Comparison of ENCODE assay signal across 8 cellular contexts in the genomic region with DNA sequence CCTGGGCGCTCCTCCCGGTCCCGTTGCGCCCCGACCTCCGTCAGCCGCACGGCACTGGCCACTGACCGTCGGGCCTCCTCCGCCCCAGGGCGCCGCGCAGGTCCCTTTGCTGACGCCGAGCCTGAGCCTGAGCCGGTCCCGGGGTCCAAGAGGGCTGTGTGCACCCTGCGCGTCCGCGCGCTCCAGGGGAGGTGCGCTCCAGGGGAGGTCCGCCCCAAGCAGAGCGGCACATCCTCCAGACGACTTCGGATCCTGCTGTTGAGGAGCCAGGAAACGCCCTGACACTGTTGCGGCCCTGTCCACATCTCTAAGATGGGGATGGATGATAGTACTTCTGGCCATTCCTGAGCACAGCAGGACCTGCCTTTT. TPM values are rescaled to one million over a fixed set of nuclear protein-coding genes. Genes with fewer than 3 reads are reported as not detected.
A peak's percentile ranks its signal among the peaks of the same experiment; 100 is the strongest.
DNase-seq lines count a peak whose midpoint lies in the region; ATAC-seq, FAIRE-seq and TF ChIP-seq lines count a peak whose summit lies in the region.
"Not testable (repeated sequence)": the region's sequence is repeated elsewhere in the genome, so short reads cannot be mapped to it uniquely, and the experiment has no call there.

No MANE protein-coding gene starts in this region.

- H3K27me3 ChIP-seq in ascending aorta; esophagus squamous epithelium; HepG2 (ENCODE audit: control insufficient read depth in 1 of 2, insufficient read depth in 2 of 2, low read length in 2 of 2); neural progenitor cell: not testable (repeated sequence)

- H3K79me2 ChIP-seq in HepG2 (ENCODE audit: insufficient read depth, low read length); neural progenitor cell (ENCODE audit: low read depth): not testable (repeated sequence)

- peak overlapping the region; percentile 60 to 81; a peak in 4 of 6 replicates for H3K27ac ChIP-seq in A549
- H3K27ac ChIP-seq in ascending aorta; esophagus squamous epithelium; HepG2 (ENCODE audit: extremely low read length, insufficient read depth, low read length); neural progenitor cell: not testable (repeated sequence)

- TF ChIP-seq EP300 in A549 (IDR thresholded peaks at IDR 0.05); HepG2 (IDR thresholded peaks at IDR 0.05; ENCODE audit: low read depth in 2 of 2, low read length in 2 of 2); HepG2 (CRISPR knock-in tag; IDR thresholded peaks at IDR 0.05; ENCODE audit: borderline replicate concordance): not testable (repeated sequence)

- not testable (repeated sequence) for H3K36me3 Mint-ChIP-seq in T-helper 17 cell (ENCODE audit: low read depth); neural progenitor cell

- H3K4me2 ChIP-seq in A549 (peak overlapping the region; percentile 81), neural progenitor cell (peak overlapping the region; percentile 76)
- H3K4me2 ChIP-seq in HepG2 (ENCODE audit: low read depth, low read length) = not testable (repeated sequence)

- H3K27me3 Mint-ChIP-seq in T-helper 17 cell; neural progenitor cell (ENCODE audit: insufficient read depth, low read depth): not testable (repeated sequence)

- not testable (repeated sequence) for H3K9me3 Mint-ChIP-seq in neural progenitor cell

- DNase-seq in A549 (ENCODE audit: low read depth in 1 of 2, low spot score in 1 of 2); T-helper 17 cell; ascending aorta (ENCODE audit: low spot score in 2 of 2); esophagus squamous epithelium (lab: John Stamatoyannopoulos, UW); HepG2 (ENCODE audit: low spot score); neural progenitor cell (ENCODE audit: low spot score); stimulated activated naive CD8-positive, alpha-beta T cell treated with anti-CD3 and anti-CD28 coated beads, Interleukin-15, Interleukin-2, amounts not matched to agents 100 U/mL and 50 U/mL, for 24 hours: not testable (repeated sequence)

- WGBS in A549 (ENCODE audit: missing lambda C conversion rate) = no CpG with 5 or more reads among the region's 30 CpGs
- no CpG with 5 or more reads among the region's 30 CpGs for WGBS in esophagus squamous epithelium, 2 donors
- WGBS in HepG2 (ENCODE audit: low lambda C conversion rate) = no CpG with 5 or more reads among the region's 30 CpGs

- not testable (repeated sequence) for H3K27ac Mint-ChIP-seq in T-helper 17 cell, neural progenitor cell

- not testable (repeated sequence) for TF ChIP-seq RAD21 in A549 (conservative IDR thresholded peaks at IDR 0.05 in 1 of 2, IDR thresholded peaks at IDR 0.05 in 1 of 2); HepG2 (CRISPR knock-in tag; IDR thresholded peaks at IDR 0.05)

- H3K4me1 Mint-ChIP-seq in T-helper 17 cell, neural progenitor cell: not testable (repeated sequence)

- H3F3A ChIP-seq in neural progenitor cell (ENCODE audit: low read depth) = not testable (repeated sequence)

- peak; percentile 54 to 65 for ATAC-seq in A549
- peak; percentile 18 for ATAC-seq in HG02798 (IDR thresholded peaks at IDR 0.05; ENCODE audit: poor library complexity, unreplicated experiment)
- ATAC-seq in T-helper 17 cell = peak; percentile 57
- peak; percentile 51 for ATAC-seq in HepG2
- ATAC-seq in stimulated activated naive CD8-positive, alpha-beta T cell treated with anti-CD3 and anti-CD28 coated beads, Interleukin-15, Interleukin-2, amounts not matched to agents 100 U/mL and 50 U/mL, for 24 hours = peak; percentile 50

- not testable (repeated sequence) for H3K36me3 ChIP-seq in ascending aorta; esophagus squamous epithelium; HepG2 (replicated peaks in 1 of 2; ENCODE audit: control insufficient read depth in 1 of 2, insufficient read depth in 2 of 2, low read length in 2 of 2); neural progenitor cell

- H3K4me3 ChIP-seq in A549 (peak overlapping the region; percentile 56; the same call in 2 of the 3 replicates), ascending aorta (peak overlapping the region; percentile 48 to 68), esophagus squamous epithelium (peak overlapping the region; percentile 32 to 66 (median 47)), neural progenitor cell (peak overlapping the region; percentile 47)
- not testable (repeated sequence) for H3K4me3 ChIP-seq in HepG2 (replicated peaks in 1 of 3; ENCODE audit: insufficient read depth in 1 of 3, low read depth in 2 of 3, low read length in 3 of 3)

- TF ChIP-seq CTCF in A549 (IDR thresholded peaks at IDR 0.05); ascending aorta (IDR thresholded peaks at IDR 0.05); esophagus squamous epithelium (IDR thresholded peaks at IDR 0.05); HepG2 (CRISPR knock-in tag; IDR thresholded peaks at IDR 0.05); neural progenitor cell (IDR thresholded peaks at IDR 0.05): not testable (repeated sequence)

- CTCF ChIA-PET in A549 (lab: Yijun Ruan, JAX); HepG2 (lab: Yijun Ruan, JAX; ENCODE audit: low intra/inter-chr PET ratio, low total read pairs): not testable (repeated sequence)

- intact Hi-C loops in ascending aorta (cut with DNase I); esophagus squamous epithelium (cut with DNase I); HepG2 (cut with micrococcal nuclease; ENCODE audit: unreplicated experiment): not testable (repeated sequence)

- not testable (repeated sequence) for TF ChIP-seq POLR2A in A549 (IDR thresholded peaks at IDR 0.05; ENCODE audit: low read length); esophagus squamous epithelium (IDR thresholded peaks at IDR 0.05); HepG2 (IDR thresholded peaks at IDR 0.05; ENCODE audit: insufficient read depth in 1 of 2, low read depth in 2 of 2, low read length in 2 of 2)

- POLR2A ChIA-PET in A549 (lab: Yijun Ruan, JAX); HepG2 (lab: Yijun Ruan, JAX): not testable (repeated sequence)

- not testable (repeated sequence) for H3K4me1 ChIP-seq in A549; ascending aorta; esophagus squamous epithelium; HepG2 (ENCODE audit: insufficient read depth, low read length); neural progenitor cell

- in situ Hi-C loops in HepG2 (cut with HindIII; ENCODE audit: extremely low pct_ligation_motif_present, low pct_unique_long_range_greater_than_20kb) = not testable (repeated sequence)

- BruUV-seq in HepG2 (replicated peaks; lab: Mats Ljungman, UMichigan) = not testable (repeated sequence)

- H4K20me1 ChIP-seq in HepG2 (ENCODE audit: insufficient read depth, low read length); neural progenitor cell (ENCODE audit: low read depth): not testable (repeated sequence)

- H3K9ac ChIP-seq in HepG2 (ENCODE audit: insufficient read depth, low read depth, low read length); neural progenitor cell: not testable (repeated sequence)

- not testable (repeated sequence) for H3K4me3 Mint-ChIP-seq in T-helper 17 cell, neural progenitor cell

- not testable (repeated sequence) for H2AFZ ChIP-seq in HepG2 (ENCODE audit: low read length); neural progenitor cell (replicated peaks)

- not testable (repeated sequence) for H3K9me3 ChIP-seq in A549; T-helper 17 cell (ENCODE audit: control insufficient read depth, low read length, poor library complexity, severe bottlenecking); ascending aorta; esophagus squamous epithelium; HepG2 (ENCODE audit: low read length); neural progenitor cell (ENCODE audit: low read depth)

- FAIRE-seq in A549 (lab: Jason Lieb, UNC); HepG2 (lab: Jason Lieb, UNC): not testable (repeated sequence)

RNA-seq across cellular contexts. Expression of a gene that starts 7.2 kb away (rescaled TPM):
- polyA plus RNA-seq in A549 (2011; rRNA removed) (8.0 and 11.5 TPM in 2 replicates), A549 (2017; fragmentation: RNase III; extraction: RNeasy Plus Mini Kit Qiagen cat#74134 plus additional on column Dnase treatment) (7.9 to 8.8 TPM (median 8.3 TPM) in 3 replicates), HepG2 (2011; rRNA removed) (15.4 and 21.0 TPM in 2 replicates)
- polyA plus RNA-seq in A549 (2012; cell fraction: cytosol; rRNA removed) = 6.8 and 9.8 TPM in 2 replicates
- polyA plus RNA-seq in A549 (2012; cell fraction: nucleus; rRNA removed) = 25.2 and 31.9 TPM in 2 replicates
- 2.6 TPM in 2 replicates for polyA minus RNA-seq in A549 (2011; rRNA and poly(A)+ RNA removed)
- total RNA-seq in T-helper 17 cell (10 to 100 TPM; 28.8 to 30.0 TPM), ascending aorta (14.8 TPM), esophagus squamous epithelium (10 to 100 TPM in 2 of 4 donors, 1 to 10 TPM in 2; 1.1 to 17.2 (median 7.3) TPM), HepG2 (2016; rRNA removed; fragmentation: Illumina TruSeq; extraction: Trizol) (20.7 and 28.3 TPM in 2 replicates), neural progenitor cell (ENCODE audit: low replicate concordance) (6.2 and 8.5 TPM in 2 replicates)
- 31.2 and 41.7 TPM in 2 replicates for total RNA-seq in HepG2 (2016; cell fraction: cytosol; rRNA removed; fragmentation: Illumina TruSeq; extraction: Trizol; ENCODE audit: low read depth)
- 26.1 and 29.0 TPM in 2 replicates for total RNA-seq in HepG2 (2016; cell fraction: insoluble cytoplasmic fraction; rRNA removed; fragmentation: Illumina TruSeq; extraction: Trizol)
- total RNA-seq in HepG2 (2016; cell fraction: membrane; rRNA removed; fragmentation: Illumina TruSeq; extraction: Trizol) = 40.2 and 51.3 TPM in 2 replicates
- total RNA-seq in HepG2 (2016; cell fraction: nucleus; rRNA removed; fragmentation: Illumina TruSeq; extraction: Trizol) = 33.7 and 38.6 TPM in 2 replicates
- 6.9 and 7.9 TPM in 2 replicates for polyA plus RNA-seq in HepG2 (2011; cell fraction: cytosol; rRNA removed)
- polyA plus RNA-seq in HepG2 (2011; cell fraction: nucleus; rRNA removed) = 48.9 and 57.0 TPM in 2 replicates
- polyA plus RNA-seq in HepG2 (2012) = 5.8 and 11.3 TPM in 2 replicates
- polyA plus RNA-seq in HepG2 (2016; cell fraction: cytosol; fragmentation: Illumina TruSeq; extraction: Trizol; ENCODE audit: low read depth) = 22.7 and 37.8 TPM in 2 replicates
- 91.2 and 105 TPM in 2 replicates for polyA plus RNA-seq in HepG2 (2016; cell fraction: insoluble cytoplasmic fraction; fragmentation: Illumina TruSeq; extraction: Trizol; ENCODE audit: low read depth)
- polyA plus RNA-seq in HepG2 (2016; cell fraction: membrane; fragmentation: Illumina TruSeq; extraction: Trizol; ENCODE audit: low read depth) = 42.3 and 49.8 TPM in 2 replicates
- polyA plus RNA-seq in HepG2 (2016; cell fraction: nucleus; fragmentation: Illumina TruSeq; extraction: Trizol; ENCODE audit: insufficient read depth, low read depth) = 122 and 125 TPM in 2 replicates
- 17.4 and 22.3 TPM in 2 replicates for polyA minus RNA-seq in HepG2 (2011; rRNA and poly(A)+ RNA removed; ENCODE audit: low replicate concordance)
- 4.7 and 4.8 TPM in 2 replicates for polyA minus RNA-seq in HepG2 (2011; cell fraction: cytosol; rRNA and poly(A)+ RNA removed)
- polyA minus RNA-seq in HepG2 (2011; cell fraction: nucleus; rRNA and poly(A)+ RNA removed) = 13.1 and 14.5 TPM in 2 replicates

RNA-seq across cellular contexts. Expression of a gene that starts 12.6 kb away (rescaled TPM):
- polyA plus RNA-seq in A549 (2011; rRNA removed) (3.5 and 17.5 TPM in 2 replicates), A549 (2017; fragmentation: RNase III; extraction: RNeasy Plus Mini Kit Qiagen cat#74134 plus additional on column Dnase treatment) (28.0 to 32.2 TPM (median 28.4 TPM) in 3 replicates), HepG2 (2011; rRNA removed) (9.1 and 12.0 TPM in 2 replicates)
- 24.0 and 25.5 TPM in 2 replicates for polyA plus RNA-seq in A549 (2012; cell fraction: cytosol; rRNA removed)
- 46.9 and 54.5 TPM in 2 replicates for polyA plus RNA-seq in A549 (2012; cell fraction: nucleus; rRNA removed)
- polyA minus RNA-seq in A549 (2011; rRNA and poly(A)+ RNA removed) = 1.1 and 4.8 TPM in 2 replicates
- total RNA-seq in T-helper 17 cell (10 to 100 TPM; 43.0 to 47.8 TPM), ascending aorta (44.6 TPM), esophagus squamous epithelium (10 to 100 TPM; 31.9 to 51.1 (median 46.5) TPM), HepG2 (2016; rRNA removed; fragmentation: Illumina TruSeq; extraction: Trizol) (13.4 and 37.1 TPM in 2 replicates), neural progenitor cell (ENCODE audit: low replicate concordance) (10.4 and 31.7 TPM in 2 replicates)
- 16.4 and 16.8 TPM in 2 replicates for total RNA-seq in HepG2 (2016; cell fraction: cytosol; rRNA removed; fragmentation: Illumina TruSeq; extraction: Trizol; ENCODE audit: low read depth)
- total RNA-seq in HepG2 (2016; cell fraction: insoluble cytoplasmic fraction; rRNA removed; fragmentation: Illumina TruSeq; extraction: Trizol) = 19.5 and 33.4 TPM in 2 replicates
- total RNA-seq in HepG2 (2016; cell fraction: membrane; rRNA removed; fragmentation: Illumina TruSeq; extraction: Trizol) = 13.8 and 16.7 TPM in 2 replicates
- total RNA-seq in HepG2 (2016; cell fraction: nucleus; rRNA removed; fragmentation: Illumina TruSeq; extraction: Trizol) = 24.9 and 28.6 TPM in 2 replicates
- 9.7 and 26.5 TPM in 2 replicates for polyA plus RNA-seq in HepG2 (2011; cell fraction: cytosol; rRNA removed)
- polyA plus RNA-seq in HepG2 (2011; cell fraction: nucleus; rRNA removed) = 98.2 and 122 TPM in 2 replicates
- 29.1 and 36.0 TPM in 2 replicates for polyA plus RNA-seq in HepG2 (2012)
- 10.3 and 14.9 TPM in 2 replicates for polyA plus RNA-seq in HepG2 (2016; cell fraction: cytosol; fragmentation: Illumina TruSeq; extraction: Trizol; ENCODE audit: low read depth)
- 4.6 and 8.2 TPM in 2 replicates for polyA plus RNA-seq in HepG2 (2016; cell fraction: insoluble cytoplasmic fraction; fragmentation: Illumina TruSeq; extraction: Trizol; ENCODE audit: low read depth)
- 7.4 and 12.1 TPM in 2 replicates for polyA plus RNA-seq in HepG2 (2016; cell fraction: membrane; fragmentation: Illumina TruSeq; extraction: Trizol; ENCODE audit: low read depth)
- 65.2 and 67.5 TPM in 2 replicates for polyA plus RNA-seq in HepG2 (2016; cell fraction: nucleus; fragmentation: Illumina TruSeq; extraction: Trizol; ENCODE audit: insufficient read depth, low read depth)
- 5.1 and 5.8 TPM in 2 replicates for polyA minus RNA-seq in HepG2 (2011; rRNA and poly(A)+ RNA removed; ENCODE audit: low replicate concordance)
- polyA minus RNA-seq in HepG2 (2011; cell fraction: cytosol; rRNA and poly(A)+ RNA removed) = 15.7 and 17.4 TPM in 2 replicates
- 26.7 and 31.3 TPM in 2 replicates for polyA minus RNA-seq in HepG2 (2011; cell fraction: nucleus; rRNA and poly(A)+ RNA removed)

RNA-seq across cellular contexts. Expression of a gene that starts 12.8 kb away (rescaled TPM):
- polyA plus RNA-seq in A549 (2011; rRNA removed) (43.9 and 53.8 TPM in 2 replicates), A549 (2017; fragmentation: RNase III; extraction: RNeasy Plus Mini Kit Qiagen cat#74134 plus additional on column Dnase treatment) (236 to 258 TPM (median 244 TPM) in 3 replicates), HepG2 (2011; rRNA removed) (63.8 and 97.0 TPM in 2 replicates)
- polyA plus RNA-seq in A549 (2012; cell fraction: cytosol; rRNA removed) = 372 and 474 TPM in 2 replicates
- 271 and 571 TPM in 2 replicates for polyA plus RNA-seq in A549 (2012; cell fraction: nucleus; rRNA removed)
- polyA minus RNA-seq in A549 (2011; rRNA and poly(A)+ RNA removed) = 27.9 and 46.2 TPM in 2 replicates
- total RNA-seq in T-helper 17 cell (10 to 100 TPM; 60.7 to 78.7 TPM), ascending aorta (643 TPM), esophagus squamous epithelium (100 to 1,000 TPM; 190 to 623 (median 313) TPM), HepG2 (2016; rRNA removed; fragmentation: Illumina TruSeq; extraction: Trizol) (295 and 354 TPM in 2 replicates), neural progenitor cell (ENCODE audit: low replicate concordance) (90.4 and 133 TPM in 2 replicates)
- total RNA-seq in HepG2 (2016; cell fraction: cytosol; rRNA removed; fragmentation: Illumina TruSeq; extraction: Trizol; ENCODE audit: low read depth) = 669 and 995 TPM in 2 replicates
- total RNA-seq in HepG2 (2016; cell fraction: insoluble cytoplasmic fraction; rRNA removed; fragmentation: Illumina TruSeq; extraction: Trizol) = 323 and 362 TPM in 2 replicates
- 463 and 614 TPM in 2 replicates for total RNA-seq in HepG2 (2016; cell fraction: membrane; rRNA removed; fragmentation: Illumina TruSeq; extraction: Trizol)
- total RNA-seq in HepG2 (2016; cell fraction: nucleus; rRNA removed; fragmentation: Illumina TruSeq; extraction: Trizol) = 105 and 119 TPM in 2 replicates
- 336 and 429 TPM in 2 replicates for polyA plus RNA-seq in HepG2 (2011; cell fraction: cytosol; rRNA removed)
- 218 and 326 TPM in 2 replicates for polyA plus RNA-seq in HepG2 (2011; cell fraction: nucleus; rRNA removed)
- polyA plus RNA-seq in HepG2 (2012) = 107 and 139 TPM in 2 replicates
- polyA plus RNA-seq in HepG2 (2016; cell fraction: cytosol; fragmentation: Illumina TruSeq; extraction: Trizol; ENCODE audit: low read depth) = 602 and 1,024 TPM in 2 replicates
- 271 TPM in 2 replicates for polyA plus RNA-seq in HepG2 (2016; cell fraction: insoluble cytoplasmic fraction; fragmentation: Illumina TruSeq; extraction: Trizol; ENCODE audit: low read depth)
- 365 and 503 TPM in 2 replicates for polyA plus RNA-seq in HepG2 (2016; cell fraction: membrane; fragmentation: Illumina TruSeq; extraction: Trizol; ENCODE audit: low read depth)
- 177 and 200 TPM in 2 replicates for polyA plus RNA-seq in HepG2 (2016; cell fraction: nucleus; fragmentation: Illumina TruSeq; extraction: Trizol; ENCODE audit: insufficient read depth, low read depth)
- 100 and 103 TPM in 2 replicates for polyA minus RNA-seq in HepG2 (2011; rRNA and poly(A)+ RNA removed; ENCODE audit: low replicate concordance)
- 30.2 and 37.1 TPM in 2 replicates for polyA minus RNA-seq in HepG2 (2011; cell fraction: cytosol; rRNA and poly(A)+ RNA removed)
- polyA minus RNA-seq in HepG2 (2011; cell fraction: nucleus; rRNA and poly(A)+ RNA removed) = 5.9 and 8.1 TPM in 2 replicates

RNA-seq across cellular contexts. Expression of a gene that starts 22.9 kb away (rescaled TPM):
- 0.82 and 0.83 TPM in 2 replicates for polyA plus RNA-seq in A549 (2011; rRNA removed)
- polyA plus RNA-seq in A549 (2012; cell fraction: cytosol; rRNA removed) = 4.7 and 4.9 TPM in 2 replicates
- 8.2 and 9.4 TPM in 2 replicates for polyA plus RNA-seq in A549 (2012; cell fraction: nucleus; rRNA removed)
- 4.1 to 5.9 TPM (median 5.3 TPM) in 3 replicates for polyA plus RNA-seq in A549 (2017; fragmentation: RNase III; extraction: RNeasy Plus Mini Kit Qiagen cat#74134 plus additional on column Dnase treatment)
- polyA minus RNA-seq in A549 (2011; rRNA and poly(A)+ RNA removed) = 0.25 and 2.0 TPM in 2 replicates
- 100 to 1,000 TPM; 665 to 718 TPM for total RNA-seq in T-helper 17 cell
- 69.4 TPM for total RNA-seq in ascending aorta
- 10 to 100 TPM in 3 of 4 donors, 1 to 10 TPM in 1; 9.5 to 29.1 (median 23.2) TPM for total RNA-seq in esophagus squamous epithelium
- 5.4 and 6.5 TPM in 2 replicates for total RNA-seq in HepG2 (2016; rRNA removed; fragmentation: Illumina TruSeq; extraction: Trizol)
- total RNA-seq in HepG2 (2016; cell fraction: cytosol; rRNA removed; fragmentation: Illumina TruSeq; extraction: Trizol; ENCODE audit: low read depth) = 1.5 and 2.3 TPM in 2 replicates
- total RNA-seq in HepG2 (2016; cell fraction: insoluble cytoplasmic fraction; rRNA removed; fragmentation: Illumina TruSeq; extraction: Trizol) = 5.9 and 7.5 TPM in 2 replicates
- total RNA-seq in HepG2 (2016; cell fraction: membrane; rRNA removed; fragmentation: Illumina TruSeq; extraction: Trizol) = 2.0 and 3.3 TPM in 2 replicates
- 2.5 and 3.5 TPM in 2 replicates for total RNA-seq in HepG2 (2016; cell fraction: nucleus; rRNA removed; fragmentation: Illumina TruSeq; extraction: Trizol)
- polyA plus RNA-seq in HepG2 (2011; rRNA removed) = 9.5 and 12.9 TPM in 2 replicates
- 10.4 and 20.0 TPM in 2 replicates for polyA plus RNA-seq in HepG2 (2011; cell fraction: cytosol; rRNA removed)
- 13.6 and 19.0 TPM in 2 replicates for polyA plus RNA-seq in HepG2 (2011; cell fraction: nucleus; rRNA removed)
- 2.5 and 4.0 TPM in 2 replicates for polyA plus RNA-seq in HepG2 (2012)
- polyA plus RNA-seq in HepG2 (2016; cell fraction: cytosol; fragmentation: Illumina TruSeq; extraction: Trizol; ENCODE audit: low read depth) = 1.6 TPM in 2 replicates
- polyA plus RNA-seq in HepG2 (2016; cell fraction: insoluble cytoplasmic fraction; fragmentation: Illumina TruSeq; extraction: Trizol; ENCODE audit: low read depth) = 7.6 and 10.2 TPM in 2 replicates
- 1.9 and 2.1 TPM in 2 replicates for polyA plus RNA-seq in HepG2 (2016; cell fraction: membrane; fragmentation: Illumina TruSeq; extraction: Trizol; ENCODE audit: low read depth)
- polyA plus RNA-seq in HepG2 (2016; cell fraction: nucleus; fragmentation: Illumina TruSeq; extraction: Trizol; ENCODE audit: insufficient read depth, low read depth) = 4.7 and 5.6 TPM in 2 replicates
- polyA minus RNA-seq in HepG2 (2011; rRNA and poly(A)+ RNA removed; ENCODE audit: low replicate concordance) = 0.94 and 16.6 TPM in 2 replicates
- polyA minus RNA-seq in HepG2 (2011; cell fraction: cytosol; rRNA and poly(A)+ RNA removed) = 4.0 and 8.4 TPM in 2 replicates
- polyA minus RNA-seq in HepG2 (2011; cell fraction: nucleus; rRNA and poly(A)+ RNA removed) = 1.5 and 1.8 TPM in 2 replicates
- 9.4 and 10.6 TPM in 2 replicates for total RNA-seq in neural progenitor cell (ENCODE audit: low replicate concordance)

RNA-seq across cellular contexts. Expression of a gene that starts 42.0 kb away (rescaled TPM):
- polyA plus RNA-seq in A549 (2011; rRNA removed) (0.98 and 1.7 TPM in 2 replicates), A549 (2017; fragmentation: RNase III; extraction: RNeasy Plus Mini Kit Qiagen cat#74134 plus additional on column Dnase treatment) (1.00 to 1.5 TPM (median 1.1 TPM) in 3 replicates), HepG2 (2011; rRNA removed) (2.7 and 4.4 TPM in 2 replicates)
- 5.2 and 5.4 TPM in 2 replicates for polyA plus RNA-seq in A549 (2012; cell fraction: cytosol; rRNA removed)
- polyA plus RNA-seq in A549 (2012; cell fraction: nucleus; rRNA removed) = 43.7 and 54.6 TPM in 2 replicates
- polyA minus RNA-seq in A549 (2011; rRNA and poly(A)+ RNA removed) = 8.0 and 11.5 TPM in 2 replicates
- total RNA-seq in T-helper 17 cell (10 to 100 TPM; 17.4 to 30.3 TPM), ascending aorta (1.3 TPM), esophagus squamous epithelium (1 to 10 TPM in 2 of 4 donors, under 1 TPM in 1, not detected in 1; 0.94 to 4.2 (median 2.4) TPM), HepG2 (2016; rRNA removed; fragmentation: Illumina TruSeq; extraction: Trizol) (1.00 and 1.3 TPM in 2 replicates), neural progenitor cell (ENCODE audit: low replicate concordance) (1.9 and 4.0 TPM in 2 replicates)
- total RNA-seq in HepG2 (2016; cell fraction: cytosol; rRNA removed; fragmentation: Illumina TruSeq; extraction: Trizol; ENCODE audit: low read depth) = 1.3 TPM in 1 of 2 replicates, not detected in the other
- total RNA-seq in HepG2 (2016; cell fraction: insoluble cytoplasmic fraction; rRNA removed; fragmentation: Illumina TruSeq; extraction: Trizol) = 2.2 and 2.5 TPM in 2 replicates
- 0.28 TPM in 1 of 2 replicates, not detected in the other for total RNA-seq in HepG2 (2016; cell fraction: membrane; rRNA removed; fragmentation: Illumina TruSeq; extraction: Trizol)
- 3.1 and 6.7 TPM in 2 replicates for total RNA-seq in HepG2 (2016; cell fraction: nucleus; rRNA removed; fragmentation: Illumina TruSeq; extraction: Trizol)
- polyA plus RNA-seq in HepG2 (2011; cell fraction: cytosol; rRNA removed) = 0.26 and 0.66 TPM in 2 replicates
- 9.6 and 13.2 TPM in 2 replicates for polyA plus RNA-seq in HepG2 (2011; cell fraction: nucleus; rRNA removed)
- 3.7 and 6.1 TPM in 2 replicates for polyA plus RNA-seq in HepG2 (2012)
- 0.14 and 0.35 TPM in 2 replicates for polyA plus RNA-seq in HepG2 (2016; cell fraction: cytosol; fragmentation: Illumina TruSeq; extraction: Trizol; ENCODE audit: low read depth)
- 0.33 and 1.6 TPM in 2 replicates for polyA plus RNA-seq in HepG2 (2016; cell fraction: insoluble cytoplasmic fraction; fragmentation: Illumina TruSeq; extraction: Trizol; ENCODE audit: low read depth)
- polyA plus RNA-seq in HepG2 (2016; cell fraction: membrane; fragmentation: Illumina TruSeq; extraction: Trizol; ENCODE audit: low read depth) = 0.29 and 0.58 TPM in 2 replicates
- 25.4 and 35.1 TPM in 2 replicates for polyA plus RNA-seq in HepG2 (2016; cell fraction: nucleus; fragmentation: Illumina TruSeq; extraction: Trizol; ENCODE audit: insufficient read depth, low read depth)
- polyA minus RNA-seq in HepG2 (2011; rRNA and poly(A)+ RNA removed; ENCODE audit: low replicate concordance) = 17.3 and 19.9 TPM in 2 replicates
- polyA minus RNA-seq in HepG2 (2011; cell fraction: cytosol; rRNA and poly(A)+ RNA removed) = not detected in 2 replicates
- 6.7 and 7.3 TPM in 2 replicates for polyA minus RNA-seq in HepG2 (2011; cell fraction: nucleus; rRNA and poly(A)+ RNA removed)
